In the genomic region with DNA sequence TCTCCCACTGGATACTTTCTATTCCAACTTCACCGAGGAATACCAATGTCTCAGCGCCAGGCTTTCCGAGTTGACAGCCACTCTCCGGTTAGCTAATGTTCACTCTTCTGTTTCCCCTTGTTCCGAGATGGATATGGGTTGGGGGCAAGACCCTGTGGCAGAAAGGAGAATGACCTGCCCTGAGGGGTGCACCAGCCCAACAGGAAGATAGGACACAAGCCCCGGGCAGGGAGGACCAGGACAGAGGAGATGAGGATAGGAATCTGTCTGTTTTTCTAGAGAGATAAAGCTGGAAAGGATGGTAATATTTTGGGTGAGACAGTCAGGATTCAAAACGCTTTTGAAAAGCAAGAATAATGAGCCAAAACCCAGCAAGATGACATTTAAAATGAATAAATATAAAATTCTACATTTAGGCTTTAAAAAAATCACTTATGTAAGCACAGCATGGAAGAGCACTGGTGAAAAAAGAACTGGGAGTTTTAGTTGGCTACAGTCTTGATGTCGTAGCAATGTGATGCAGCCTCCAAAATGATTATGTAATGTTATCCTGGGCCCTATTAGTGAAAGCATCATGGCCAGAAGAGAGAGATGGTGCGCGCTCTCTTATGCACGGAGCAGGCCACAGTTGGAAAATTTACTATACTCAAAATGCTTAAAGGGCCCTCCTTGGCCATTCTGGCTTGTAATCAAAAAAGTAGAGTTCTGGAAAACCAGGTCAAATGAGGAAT, we compare ENCODE assay signal across 2 cellular contexts.
TF ChIP-seq lines count a peak whose summit lies in the region.

No MANE protein-coding gene starts in this region.

TF ChIP-seq in IMR-90, 13 proteins besides CTCF, POLR2A, EP300 and RAD21:
- TF ChIP-seq, protein P1, sequence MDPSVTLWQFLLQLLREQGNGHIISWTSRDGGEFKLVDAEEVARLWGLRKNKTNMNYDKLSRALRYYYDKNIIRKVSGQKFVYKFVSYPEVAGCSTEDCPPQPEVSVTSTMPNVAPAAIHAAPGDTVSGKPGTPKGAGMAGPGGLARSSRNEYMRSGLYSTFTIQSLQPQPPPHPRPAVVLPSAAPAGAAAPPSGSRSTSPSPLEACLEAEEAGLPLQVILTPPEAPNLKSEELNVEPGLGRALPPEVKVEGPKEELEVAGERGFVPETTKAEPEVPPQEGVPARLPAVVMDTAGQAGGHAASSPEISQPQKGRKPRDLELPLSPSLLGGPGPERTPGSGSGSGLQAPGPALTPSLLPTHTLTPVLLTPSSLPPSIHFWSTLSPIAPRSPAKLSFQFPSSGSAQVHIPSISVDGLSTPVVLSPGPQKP (IDR thresholded peaks at IDR 0.05; ENCODE audit: borderline replicate concordance, low read depth, low read length): no peak
- TF ChIP-seq BHLHE40 (IDR thresholded peaks at IDR 0.05; ENCODE audit: low read depth, low read length) (no peak), SMC3 (IDR thresholded peaks at IDR 0.05; ENCODE audit: low read depth, low read length) (no peak), RFX5 (IDR thresholded peaks at IDR 0.05; ENCODE audit: low read depth, low read length) (no peak), NFE2L2 (IDR thresholded peaks at IDR 0.05; ENCODE audit: low read depth, low read length) (no peak), RCOR1 (IDR thresholded peaks at IDR 0.05; ENCODE audit: insufficient replicate concordance, low read length) (no peak), CEBPB (IDR thresholded peaks at IDR 0.05; ENCODE audit: low read depth, low read length) (no peak), MAFK (IDR thresholded peaks at IDR 0.05; ENCODE audit: low read depth, low read length) (no peak), CHD1 (IDR thresholded peaks at IDR 0.05; ENCODE audit: low read depth, low read length) (no peak), FOS (IDR thresholded peaks at IDR 0.05; ENCODE audit: low read depth, low read length) (no peak), MAZ (IDR thresholded peaks at IDR 0.05; ENCODE audit: borderline replicate concordance, low read depth, low read length) (no peak), MXI1 (IDR thresholded peaks at IDR 0.05; ENCODE audit: borderline replicate concordance, low read depth, low read length) (no peak)
- TF ChIP-seq, protein P2, sequence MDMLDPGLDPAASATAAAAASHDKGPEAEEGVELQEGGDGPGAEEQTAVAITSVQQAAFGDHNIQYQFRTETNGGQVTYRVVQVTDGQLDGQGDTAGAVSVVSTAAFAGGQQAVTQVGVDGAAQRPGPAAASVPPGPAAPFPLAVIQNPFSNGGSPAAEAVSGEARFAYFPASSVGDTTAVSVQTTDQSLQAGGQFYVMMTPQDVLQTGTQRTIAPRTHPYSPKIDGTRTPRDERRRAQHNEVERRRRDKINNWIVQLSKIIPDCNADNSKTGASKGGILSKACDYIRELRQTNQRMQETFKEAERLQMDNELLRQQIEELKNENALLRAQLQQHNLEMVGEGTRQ (IDR thresholded peaks at IDR 0.05; ENCODE audit: low read depth, low read length): no peak
TF ChIP-seq in IMR-90: peak in this region for 0.

TF ChIP-seq in WTC11, 78 proteins besides CTCF, POLR2A, EP300 and RAD21:
- TF ChIP-seq, protein P3, sequence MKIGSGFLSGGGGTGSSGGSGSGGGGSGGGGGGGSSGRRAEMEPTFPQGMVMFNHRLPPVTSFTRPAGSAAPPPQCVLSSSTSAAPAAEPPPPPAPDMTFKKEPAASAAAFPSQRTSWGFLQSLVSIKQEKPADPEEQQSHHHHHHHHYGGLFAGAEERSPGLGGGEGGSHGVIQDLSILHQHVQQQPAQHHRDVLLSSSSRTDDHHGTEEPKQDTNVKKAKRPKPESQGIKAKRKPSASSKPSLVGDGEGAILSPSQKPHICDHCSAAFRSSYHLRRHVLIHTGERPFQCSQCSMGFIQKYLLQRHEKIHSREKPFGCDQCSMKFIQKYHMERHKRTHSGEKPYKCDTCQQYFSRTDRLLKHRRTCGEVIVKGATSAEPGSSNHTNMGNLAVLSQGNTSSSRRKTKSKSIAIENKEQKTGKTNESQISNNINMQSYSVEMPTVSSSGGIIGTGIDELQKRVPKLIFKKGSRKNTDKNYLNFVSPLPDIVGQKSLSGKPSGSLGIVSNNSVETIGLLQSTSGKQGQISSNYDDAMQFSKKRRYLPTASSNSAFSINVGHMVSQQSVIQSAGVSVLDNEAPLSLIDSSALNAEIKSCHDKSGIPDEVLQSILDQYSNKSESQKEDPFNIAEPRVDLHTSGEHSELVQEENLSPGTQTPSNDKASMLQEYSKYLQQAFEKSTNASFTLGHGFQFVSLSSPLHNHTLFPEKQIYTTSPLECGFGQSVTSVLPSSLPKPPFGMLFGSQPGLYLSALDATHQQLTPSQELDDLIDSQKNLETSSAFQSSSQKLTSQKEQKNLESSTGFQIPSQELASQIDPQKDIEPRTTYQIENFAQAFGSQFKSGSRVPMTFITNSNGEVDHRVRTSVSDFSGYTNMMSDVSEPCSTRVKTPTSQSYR (CRISPR knock-in tag; IDR thresholded peaks at IDR 0.05): no peak
- TF ChIP-seq, protein P4, sequence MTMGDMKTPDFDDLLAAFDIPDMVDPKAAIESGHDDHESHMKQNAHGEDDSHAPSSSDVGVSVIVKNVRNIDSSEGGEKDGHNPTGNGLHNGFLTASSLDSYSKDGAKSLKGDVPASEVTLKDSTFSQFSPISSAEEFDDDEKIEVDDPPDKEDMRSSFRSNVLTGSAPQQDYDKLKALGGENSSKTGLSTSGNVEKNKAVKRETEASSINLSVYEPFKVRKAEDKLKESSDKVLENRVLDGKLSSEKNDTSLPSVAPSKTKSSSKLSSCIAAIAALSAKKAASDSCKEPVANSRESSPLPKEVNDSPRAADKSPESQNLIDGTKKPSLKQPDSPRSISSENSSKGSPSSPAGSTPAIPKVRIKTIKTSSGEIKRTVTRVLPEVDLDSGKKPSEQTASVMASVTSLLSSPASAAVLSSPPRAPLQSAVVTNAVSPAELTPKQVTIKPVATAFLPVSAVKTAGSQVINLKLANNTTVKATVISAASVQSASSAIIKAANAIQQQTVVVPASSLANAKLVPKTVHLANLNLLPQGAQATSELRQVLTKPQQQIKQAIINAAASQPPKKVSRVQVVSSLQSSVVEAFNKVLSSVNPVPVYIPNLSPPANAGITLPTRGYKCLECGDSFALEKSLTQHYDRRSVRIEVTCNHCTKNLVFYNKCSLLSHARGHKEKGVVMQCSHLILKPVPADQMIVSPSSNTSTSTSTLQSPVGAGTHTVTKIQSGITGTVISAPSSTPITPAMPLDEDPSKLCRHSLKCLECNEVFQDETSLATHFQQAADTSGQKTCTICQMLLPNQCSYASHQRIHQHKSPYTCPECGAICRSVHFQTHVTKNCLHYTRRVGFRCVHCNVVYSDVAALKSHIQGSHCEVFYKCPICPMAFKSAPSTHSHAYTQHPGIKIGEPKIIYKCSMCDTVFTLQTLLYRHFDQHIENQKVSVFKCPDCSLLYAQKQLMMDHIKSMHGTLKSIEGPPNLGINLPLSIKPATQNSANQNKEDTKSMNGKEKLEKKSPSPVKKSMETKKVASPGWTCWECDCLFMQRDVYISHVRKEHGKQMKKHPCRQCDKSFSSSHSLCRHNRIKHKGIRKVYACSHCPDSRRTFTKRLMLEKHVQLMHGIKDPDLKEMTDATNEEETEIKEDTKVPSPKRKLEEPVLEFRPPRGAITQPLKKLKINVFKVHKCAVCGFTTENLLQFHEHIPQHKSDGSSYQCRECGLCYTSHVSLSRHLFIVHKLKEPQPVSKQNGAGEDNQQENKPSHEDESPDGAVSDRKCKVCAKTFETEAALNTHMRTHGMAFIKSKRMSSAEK (CRISPR knock-in tag; IDR thresholded peaks at IDR 0.05; ENCODE audit: borderline replicate concordance): no peak
- TF ChIP-seq ZNF416 (CRISPR knock-in tag; IDR thresholded peaks at IDR 0.05) (no peak), ZNF232 (CRISPR knock-in tag; IDR thresholded peaks at IDR 0.05) (no peak), HMGA2 (CRISPR knock-in tag; IDR thresholded peaks at IDR 0.05) (no peak), JUN (CRISPR knock-in tag; IDR thresholded peaks at IDR 0.05) (no peak), FOXP1 (CRISPR knock-in tag; IDR thresholded peaks at IDR 0.05; ENCODE audit: borderline replicate concordance) (no peak), NR2C2 (CRISPR knock-in tag; IDR thresholded peaks at IDR 0.05) (no peak), ESRRA (CRISPR knock-in tag; IDR thresholded peaks at IDR 0.05; ENCODE audit: borderline replicate concordance) (no peak), ZNF423 (CRISPR knock-in tag; IDR thresholded peaks at IDR 0.05) (no peak), NR3C1 (CRISPR knock-in tag; conservative IDR thresholded peaks at IDR 0.05; ENCODE audit: low read depth) (no peak), GABPB1 (CRISPR knock-in tag; IDR thresholded peaks at IDR 0.05) (no peak), ZNF263 (CRISPR knock-in tag; IDR thresholded peaks at IDR 0.05; ENCODE audit: low read depth) (no peak), KAT7 (CRISPR knock-in tag; IDR thresholded peaks at IDR 0.05; ENCODE audit: borderline replicate concordance) (no peak)
- TF ChIP-seq, protein P5, sequence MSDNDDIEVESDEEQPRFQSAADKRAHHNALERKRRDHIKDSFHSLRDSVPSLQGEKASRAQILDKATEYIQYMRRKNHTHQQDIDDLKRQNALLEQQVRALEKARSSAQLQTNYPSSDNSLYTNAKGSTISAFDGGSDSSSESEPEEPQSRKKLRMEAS (CRISPR knock-in tag; IDR thresholded peaks at IDR 0.05): no peak
- TF ChIP-seq, protein P6, sequence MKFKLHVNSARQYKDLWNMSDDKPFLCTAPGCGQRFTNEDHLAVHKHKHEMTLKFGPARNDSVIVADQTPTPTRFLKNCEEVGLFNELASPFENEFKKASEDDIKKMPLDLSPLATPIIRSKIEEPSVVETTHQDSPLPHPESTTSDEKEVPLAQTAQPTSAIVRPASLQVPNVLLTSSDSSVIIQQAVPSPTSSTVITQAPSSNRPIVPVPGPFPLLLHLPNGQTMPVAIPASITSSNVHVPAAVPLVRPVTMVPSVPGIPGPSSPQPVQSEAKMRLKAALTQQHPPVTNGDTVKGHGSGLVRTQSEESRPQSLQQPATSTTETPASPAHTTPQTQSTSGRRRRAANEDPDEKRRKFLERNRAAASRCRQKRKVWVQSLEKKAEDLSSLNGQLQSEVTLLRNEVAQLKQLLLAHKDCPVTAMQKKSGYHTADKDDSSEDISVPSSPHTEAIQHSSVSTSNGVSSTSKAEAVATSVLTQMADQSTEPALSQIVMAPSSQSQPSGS (CRISPR knock-in tag; IDR thresholded peaks at IDR 0.05; ENCODE audit: borderline replicate concordance, low read depth): no peak
- TF ChIP-seq, protein P7, sequence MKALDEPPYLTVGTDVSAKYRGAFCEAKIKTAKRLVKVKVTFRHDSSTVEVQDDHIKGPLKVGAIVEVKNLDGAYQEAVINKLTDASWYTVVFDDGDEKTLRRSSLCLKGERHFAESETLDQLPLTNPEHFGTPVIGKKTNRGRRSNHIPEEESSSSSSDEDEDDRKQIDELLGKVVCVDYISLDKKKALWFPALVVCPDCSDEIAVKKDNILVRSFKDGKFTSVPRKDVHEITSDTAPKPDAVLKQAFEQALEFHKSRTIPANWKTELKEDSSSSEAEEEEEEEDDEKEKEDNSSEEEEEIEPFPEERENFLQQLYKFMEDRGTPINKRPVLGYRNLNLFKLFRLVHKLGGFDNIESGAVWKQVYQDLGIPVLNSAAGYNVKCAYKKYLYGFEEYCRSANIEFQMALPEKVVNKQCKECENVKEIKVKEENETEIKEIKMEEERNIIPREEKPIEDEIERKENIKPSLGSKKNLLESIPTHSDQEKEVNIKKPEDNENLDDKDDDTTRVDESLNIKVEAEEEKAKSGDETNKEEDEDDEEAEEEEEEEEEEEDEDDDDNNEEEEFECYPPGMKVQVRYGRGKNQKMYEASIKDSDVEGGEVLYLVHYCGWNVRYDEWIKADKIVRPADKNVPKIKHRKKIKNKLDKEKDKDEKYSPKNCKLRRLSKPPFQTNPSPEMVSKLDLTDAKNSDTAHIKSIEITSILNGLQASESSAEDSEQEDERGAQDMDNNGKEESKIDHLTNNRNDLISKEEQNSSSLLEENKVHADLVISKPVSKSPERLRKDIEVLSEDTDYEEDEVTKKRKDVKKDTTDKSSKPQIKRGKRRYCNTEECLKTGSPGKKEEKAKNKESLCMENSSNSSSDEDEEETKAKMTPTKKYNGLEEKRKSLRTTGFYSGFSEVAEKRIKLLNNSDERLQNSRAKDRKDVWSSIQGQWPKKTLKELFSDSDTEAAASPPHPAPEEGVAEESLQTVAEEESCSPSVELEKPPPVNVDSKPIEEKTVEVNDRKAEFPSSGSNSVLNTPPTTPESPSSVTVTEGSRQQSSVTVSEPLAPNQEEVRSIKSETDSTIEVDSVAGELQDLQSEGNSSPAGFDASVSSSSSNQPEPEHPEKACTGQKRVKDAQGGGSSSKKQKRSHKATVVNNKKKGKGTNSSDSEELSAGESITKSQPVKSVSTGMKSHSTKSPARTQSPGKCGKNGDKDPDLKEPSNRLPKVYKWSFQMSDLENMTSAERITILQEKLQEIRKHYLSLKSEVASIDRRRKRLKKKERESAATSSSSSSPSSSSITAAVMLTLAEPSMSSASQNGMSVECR (CRISPR knock-in tag; IDR thresholded peaks at IDR 0.05; ENCODE audit: borderline replicate concordance): no peak
- TF ChIP-seq, protein P8, sequence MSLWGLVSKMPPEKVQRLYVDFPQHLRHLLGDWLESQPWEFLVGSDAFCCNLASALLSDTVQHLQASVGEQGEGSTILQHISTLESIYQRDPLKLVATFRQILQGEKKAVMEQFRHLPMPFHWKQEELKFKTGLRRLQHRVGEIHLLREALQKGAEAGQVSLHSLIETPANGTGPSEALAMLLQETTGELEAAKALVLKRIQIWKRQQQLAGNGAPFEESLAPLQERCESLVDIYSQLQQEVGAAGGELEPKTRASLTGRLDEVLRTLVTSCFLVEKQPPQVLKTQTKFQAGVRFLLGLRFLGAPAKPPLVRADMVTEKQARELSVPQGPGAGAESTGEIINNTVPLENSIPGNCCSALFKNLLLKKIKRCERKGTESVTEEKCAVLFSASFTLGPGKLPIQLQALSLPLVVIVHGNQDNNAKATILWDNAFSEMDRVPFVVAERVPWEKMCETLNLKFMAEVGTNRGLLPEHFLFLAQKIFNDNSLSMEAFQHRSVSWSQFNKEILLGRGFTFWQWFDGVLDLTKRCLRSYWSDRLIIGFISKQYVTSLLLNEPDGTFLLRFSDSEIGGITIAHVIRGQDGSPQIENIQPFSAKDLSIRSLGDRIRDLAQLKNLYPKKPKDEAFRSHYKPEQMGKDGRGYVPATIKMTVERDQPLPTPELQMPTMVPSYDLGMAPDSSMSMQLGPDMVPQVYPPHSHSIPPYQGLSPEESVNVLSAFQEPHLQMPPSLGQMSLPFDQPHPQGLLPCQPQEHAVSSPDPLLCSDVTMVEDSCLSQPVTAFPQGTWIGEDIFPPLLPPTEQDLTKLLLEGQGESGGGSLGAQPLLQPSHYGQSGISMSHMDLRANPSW (CRISPR knock-in tag; conservative IDR thresholded peaks at IDR 0.05; ENCODE audit: low read depth): no peak
